In the genomic region with DNA sequence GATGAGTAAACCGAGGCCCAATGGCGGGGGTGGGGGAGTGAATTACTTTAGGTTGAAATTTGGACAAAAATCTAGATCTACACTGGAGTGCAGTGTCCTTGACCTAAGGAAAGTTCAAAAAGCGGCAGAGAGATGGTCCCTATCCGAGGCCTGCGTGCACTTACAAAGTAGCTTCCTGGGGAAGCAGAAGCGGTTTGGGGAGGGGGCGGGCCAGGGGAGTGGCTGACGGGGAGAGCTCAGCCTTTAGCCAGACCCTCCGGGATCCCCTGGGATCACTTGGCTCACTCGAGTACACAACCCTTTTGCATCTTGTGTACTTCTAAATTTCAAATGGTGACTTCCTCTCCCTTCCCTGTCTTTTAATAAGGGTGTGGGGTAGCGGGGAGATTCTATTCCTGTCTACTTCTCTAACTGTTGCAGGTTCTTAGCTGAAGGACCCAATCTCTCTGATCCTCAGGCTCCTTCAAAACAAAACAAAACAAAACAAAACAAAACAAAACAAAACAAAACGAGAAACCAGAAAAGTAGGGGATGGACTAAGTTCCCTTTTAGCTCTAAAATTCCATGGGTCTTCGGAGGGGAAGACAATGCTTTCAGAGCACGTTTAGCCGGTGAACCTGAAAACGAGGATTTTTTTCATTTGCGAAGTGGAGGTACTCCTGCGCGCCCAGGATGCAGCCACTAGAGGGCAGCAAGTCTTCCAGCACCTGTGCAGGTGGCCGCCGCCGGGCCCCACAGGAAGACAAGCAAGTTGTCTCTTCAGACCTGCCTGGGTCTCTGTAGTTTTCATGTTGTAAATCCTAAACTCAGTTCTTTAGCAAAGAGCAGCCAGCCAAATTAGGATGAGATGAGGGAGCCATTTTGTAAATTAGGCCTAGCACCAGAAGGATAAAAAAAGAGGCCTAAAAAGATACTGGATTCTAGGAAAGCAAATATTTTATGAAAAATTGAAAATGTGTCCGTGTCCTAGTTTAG, we compare ENCODE assay signal across 8 cellular contexts. TPM values are rescaled to one million over a fixed set of nuclear protein-coding genes. Genes with fewer than 3 reads are reported as not detected.
DNase-seq lines count a peak whose midpoint lies in the region; ATAC-seq and TF ChIP-seq lines count a peak whose summit lies in the region.

No MANE protein-coding gene starts in this region.

- no peak for TF ChIP-seq POLR2A in erythroblast (IDR thresholded peaks at IDR 0.05; ENCODE audit: low read length)

- DNase-seq in DMS153 treated with DMSO at 0.1 percent for 48 hours (lab: John Stamatoyannopoulos, UW; ENCODE audit: unreplicated experiment) = peak; percentile 92
- peak; percentile 21 to 72 for DNase-seq in HL-60 (ENCODE audit: low read depth in 1 of 2, low spot score in 1 of 2)
- peak; percentile 41 to 64 for DNase-seq in NOMO-1 (lab: John Stamatoyannopoulos, UW; ENCODE audit: unreplicated experiment in 2 of 2)
- peak; percentile 84 for DNase-seq in activated T-cell treated with anti-CD3 and anti-CD28 coated beads for 1 hour (ENCODE audit: low read depth)
- peak; percentile 74 to 89 for DNase-seq in erythroblast (lab: John Stamatoyannopoulos, UW)
- peak; percentile 67 to 89 (median 84) for DNase-seq in naive thymus-derived CD4-positive, alpha-beta T cell
- DNase-seq in stimulated activated effector memory CD8-positive, alpha-beta T cell treated with anti-CD3 and anti-CD28 coated beads, Interleukin-12 subunit alpha, Interleukin-12 subunit beta, amount 100 ng/mL, for 72 hours (ENCODE audit: low spot score in 2 of 2) = peak; percentile 78 to 86
- DNase-seq in GOT3 (lab: John Stamatoyannopoulos, UW) = no peak

- peak; percentile 68 for TF ChIP-seq CTCF in HL-60 (IDR thresholded peaks at IDR 0.05; ENCODE audit: insufficient read depth, low read length)

- intact Hi-C loops in naive thymus-derived CD4-positive, alpha-beta T cell (cut with micrococcal nuclease) = loop anchor here (1.0 to 5.0 kb wide), 10 partner anchors 17 to 418 kb away; partner anchors contain the start of gene RIIAD1 (in 1 of the 2)

- no peaks in the 10 kb centered on the region for H3K27me3 ChIP-seq in HL-60 (ENCODE audit: insufficient read depth, poor library complexity, severe bottlenecking)
- no peaks in the 10 kb centered on the region for H3K27me3 ChIP-seq in naive thymus-derived CD4-positive, alpha-beta T cell (ENCODE audit: control insufficient read depth in 2 of 2, insufficient read depth in 2 of 2, low read length in 2 of 2)

- H3K9me3 ChIP-seq in naive thymus-derived CD4-positive, alpha-beta T cell (ENCODE audit: control insufficient read depth in 2 of 3, low read length in 3 of 3) = no peaks in the 10 kb centered on the region

- no peaks in the 10 kb centered on the region for H3K36me3 ChIP-seq in naive thymus-derived CD4-positive, alpha-beta T cell (ENCODE audit: control insufficient read depth in 2 of 3, insufficient read depth in 3 of 3, low read length in 3 of 3)

- peaks cover 0 to 5% (median 0%) of the 10 kb centered on the region in 5 donors for H3K36me3 Mint-ChIP-seq in naive thymus-derived CD4-positive, alpha-beta T cell
- no peaks in the 10 kb centered on the region for H3K36me3 Mint-ChIP-seq in stimulated activated effector memory CD8-positive, alpha-beta T cell treated with anti-CD3 and anti-CD28 coated beads, Interleukin-12 subunit alpha, Interleukin-12 subunit beta, amount 100 ng/mL, for 72 hours

- POLR2A ChIA-PET in naive thymus-derived CD4-positive, alpha-beta T cell (lab: Charles Lee) = interaction anchor here (0.7 to 1.1 kb wide), 2 partner anchors 16 to 295 kb away, joined by 3 to 4 read pairs; no protein-coding TSS in a partner anchor

- peaks cover 2 to 17% (median 11%) of the 10 kb centered on the region in 7 donors for H3K4me1 Mint-ChIP-seq in naive thymus-derived CD4-positive, alpha-beta T cell
- peaks cover 8% of the 10 kb centered on the region for H3K4me1 Mint-ChIP-seq in stimulated activated effector memory CD8-positive, alpha-beta T cell treated with anti-CD3 and anti-CD28 coated beads, Interleukin-12 subunit alpha, Interleukin-12 subunit beta, amount 100 ng/mL, for 72 hours

- H3K27me3 Mint-ChIP-seq in naive thymus-derived CD4-positive, alpha-beta T cell = peaks cover 0 to 29% (median 8%) of the 10 kb centered on the region in 5 donors

- peaks cover 0 to 6% of the 10 kb centered on the region in 2 donors for H3K4me1 ChIP-seq in naive thymus-derived CD4-positive, alpha-beta T cell (ENCODE audit: control insufficient read depth in 2 of 2, insufficient read depth in 2 of 2, low read length in 2 of 2)

- CTCF ChIA-PET in naive thymus-derived CD4-positive, alpha-beta T cell (lab: Charles Lee) = interaction anchor here (0.6 to 2.0 kb wide), 16 partner anchors 11 to 402 kb away, joined by 3 to 22 read pairs (median 4); no protein-coding TSS in a partner anchor

- H3K27ac ChIP-seq in HL-60 (replicated peaks) = no peak overlapping the region
- H3K27ac ChIP-seq in naive thymus-derived CD4-positive, alpha-beta T cell (ENCODE audit: low read depth, low read length) = no peak overlapping the region

- no peak overlapping the region for H3K4me3 ChIP-seq in HL-60 (replicated peaks; ENCODE audit: insufficient read depth, low read length)
- no peak overlapping the region for H3K4me3 ChIP-seq in naive thymus-derived CD4-positive, alpha-beta T cell (ENCODE audit: low read length)

- peak overlapping the region in 8 of 9 donors; percentile 22 to 84 (median 61) for H3K27ac Mint-ChIP-seq in naive thymus-derived CD4-positive, alpha-beta T cell
- H3K27ac Mint-ChIP-seq in stimulated activated effector memory CD8-positive, alpha-beta T cell treated with anti-CD3 and anti-CD28 coated beads, Interleukin-12 subunit alpha, Interleukin-12 subunit beta, amount 100 ng/mL, for 72 hours = no peak overlapping the region

- ATAC-seq in naive thymus-derived CD4-positive, alpha-beta T cell = peak; percentile 99
- ATAC-seq in stimulated activated effector memory CD8-positive, alpha-beta T cell treated with anti-CD3 and anti-CD28 coated beads, Interleukin-12 subunit alpha, Interleukin-12 subunit beta, amount 100 ng/mL, for 72 hours = peak; percentile 93

- peaks cover 0 to 10% (median 4%) of the 10 kb centered on the region in 11 donors for H3K9me3 Mint-ChIP-seq in naive thymus-derived CD4-positive, alpha-beta T cell
- no peaks in the 10 kb centered on the region for H3K9me3 Mint-ChIP-seq in stimulated activated effector memory CD8-positive, alpha-beta T cell treated with anti-CD3 and anti-CD28 coated beads, Interleukin-12 subunit alpha, Interleukin-12 subunit beta, amount 100 ng/mL, for 72 hours

- H3K4me3 Mint-ChIP-seq in naive thymus-derived CD4-positive, alpha-beta T cell = peak overlapping the region; percentile 18 to 83 (median 77)
- peak overlapping the region; percentile 32 for H3K4me3 Mint-ChIP-seq in stimulated activated effector memory CD8-positive, alpha-beta T cell treated with anti-CD3 and anti-CD28 coated beads, Interleukin-12 subunit alpha, Interleukin-12 subunit beta, amount 100 ng/mL, for 72 hours

RNA-seq across cellular contexts. Expression of gene SNX27, which starts 17.9 kb away (rescaled TPM):
- 10 to 100 TPM; 25.5 to 42.1 (median 41.0) TPM for total RNA-seq in naive thymus-derived CD4-positive, alpha-beta T cell
- 10 to 100 TPM; 11.7 to 14.7 TPM for polyA plus RNA-seq in naive thymus-derived CD4-positive, alpha-beta T cell

RNA-seq across cellular contexts. Expression of gene TUFT1, which starts 53.8 kb away (rescaled TPM):
- 1 to 10 TPM in 4 of 5 experiments, under 1 TPM in 1; 0.92 to 4.8 (median 3.4) TPM for total RNA-seq in naive thymus-derived CD4-positive, alpha-beta T cell
- 1 to 10 TPM; 2.2 to 3.1 TPM for polyA plus RNA-seq in naive thymus-derived CD4-positive, alpha-beta T cell
